ENCODE assay signal across 15 cellular contexts in genomic region chr3:55885721-55886120, GRCh38.
DNase-seq lines count a peak whose midpoint lies in the region; ATAC-seq and TF ChIP-seq lines count a peak whose summit lies in the region.
"Had no signal": no experiment of that assay in that cellular context is flagged by ENCODE, and none has a peak within 500 bp of the region (broad histone marks: within the 10 kb centered on the region; RNA-seq: fewer than 3 reads in every experiment).

No MANE protein-coding gene starts in this region.

- TF ChIP-seq CTCF in MCF 10A (IDR thresholded peaks at IDR 0.05; ENCODE audit: unreplicated experiment) (peak; percentile 25), breast epithelium (IDR thresholded peaks at IDR 0.05) (no peak), fibroblast of villous mesenchyme (IDR thresholded peaks at IDR 0.05; ENCODE audit: insufficient read depth, low read depth, low read length) (peak; percentile 35)

- H3K9me3 Mint-ChIP-seq in MCF 10A (ENCODE audit: unreplicated experiment): no peaks in the 10 kb centered on the region
- H3K9me3 Mint-ChIP-seq: activated CD4-positive, alpha-beta memory T cell treated with anti-CD3 and anti-CD28 coated beads for 36 hours; activated naive CD4-positive, alpha-beta T cell treated with anti-CD3 and anti-CD28 coated beads for 36 hours; IgD-negative memory B cell had no signal

- DNase-seq in MCF 10A (ENCODE audit: unreplicated experiment) (peak; percentile 90), breast epithelium (ENCODE audit: low spot score in 2 of 2) (no peak), SJSA1 (ENCODE audit: low read depth in 1 of 2, low spot score in 2 of 2) (peak; percentile 47 to 52), fibroblast of villous mesenchyme (ENCODE audit: low read depth) (peak; percentile 85), NCI-H1436 (lab: John Stamatoyannopoulos, UW) (no peak), C1 segment of cervical spinal cord (lab: John Stamatoyannopoulos, UW) (no peak)
- DNase-seq in activated CD8-positive, alpha-beta memory T cell treated with anti-CD3 and anti-CD28 coated beads, Interleukin-2, amount 50 U/mL, for 4 hours: no peak
- DNase-seq: activated CD4-positive, alpha-beta memory T cell treated with anti-CD3 and anti-CD28 coated beads for 36 hours; activated naive CD4-positive, alpha-beta T cell treated with anti-CD3 and anti-CD28 coated beads for 36 hours; left ventricle myocardium superior; NCI-H510A had no signal

- peaks cover 20% of the 10 kb centered on the region for H3K4me1 Mint-ChIP-seq in MCF 10A (ENCODE audit: insufficient read depth, unreplicated experiment)
- H3K4me1 Mint-ChIP-seq: IgD-negative memory B cell had no signal

- H3K9me3 ChIP-seq in breast epithelium (no peaks in the 10 kb centered on the region), SJSA1 (replicated peaks) (no peaks in the 10 kb centered on the region)
- H3K9me3 ChIP-seq: BLaER1 had no signal

- ATAC-seq in GM18505 (IDR thresholded peaks at IDR 0.05; ENCODE audit: unreplicated experiment): no peak
- ATAC-seq: left ventricle myocardium superior had no signal

- peak overlapping the region; percentile 17 for H3K4me3 Mint-ChIP-seq in MCF 10A (ENCODE audit: unreplicated experiment)
- H3K4me3 Mint-ChIP-seq: activated CD4-positive, alpha-beta memory T cell treated with anti-CD3 and anti-CD28 coated beads for 36 hours; activated naive CD4-positive, alpha-beta T cell treated with anti-CD3 and anti-CD28 coated beads for 36 hours; IgD-negative memory B cell had no signal

- no peak overlapping the region for H3K27ac ChIP-seq in breast epithelium
- H3K27ac ChIP-seq in SJSA1: peak overlapping the region; percentile 10; the same call in 1 of the 2 replicates
- H3K27ac ChIP-seq: BLaER1, parathyroid adenoma had no signal

- TF ChIP-seq POLR2A in breast epithelium (IDR thresholded peaks at IDR 0.05) (no peak), GM18505 (IDR thresholded peaks at IDR 0.05; ENCODE audit: borderline replicate concordance, extremely low read depth, insufficient read depth, insufficient read length) (no peak)

- CTCF ChIA-PET in MCF 10A (lab: Yijun Ruan, JAX): interaction anchor here (0.6 to 1.4 kb wide), 4 partner anchors 11 to 172 kb away, joined by 3 to 6 read pairs (median 4); no protein-coding TSS in a partner anchor

- H3K4me1 ChIP-seq in breast epithelium (no peaks in the 10 kb centered on the region), SJSA1 (replicated peaks) (peaks cover 34% of the 10 kb centered on the region)
- H3K4me1 ChIP-seq: BLaER1, parathyroid adenoma had no signal

- H3K36me3 ChIP-seq in breast epithelium (no peaks in the 10 kb centered on the region), SJSA1 (no peaks in the 10 kb centered on the region)
- H3K36me3 ChIP-seq: BLaER1 had no signal

- no peaks in the 10 kb centered on the region for H3K27me3 Mint-ChIP-seq in MCF 10A (ENCODE audit: insufficient read depth, unreplicated experiment)
- H3K27me3 Mint-ChIP-seq: activated CD4-positive, alpha-beta memory T cell treated with anti-CD3 and anti-CD28 coated beads for 36 hours; IgD-negative memory B cell had no signal

- POLR2A ChIA-PET in MCF 10A (lab: Yijun Ruan, JAX): interaction anchor here (0.6 to 1.3 kb wide), 2 partner anchors 37 to 72 kb away, joined by 3 to 4 read pairs; no protein-coding TSS in a partner anchor

- intact Hi-C loops in MCF 10A (cut with micrococcal nuclease) (loop anchor here (10.0 kb wide), 1 partner anchor 249 kb away; no protein-coding TSS in a partner anchor), breast epithelium (cut with DNase I; ENCODE audit: low total_unique reads) (no loop called here)

- no peaks in the 10 kb centered on the region for H3K36me3 Mint-ChIP-seq in MCF 10A (ENCODE audit: insufficient read depth, unreplicated experiment)
- H3K36me3 Mint-ChIP-seq: activated CD4-positive, alpha-beta memory T cell treated with anti-CD3 and anti-CD28 coated beads for 36 hours; IgD-negative memory B cell had no signal

- no TSS peak for BruUV-seq in MCF 10A (replicated peaks; lab: Mats Ljungman, UMichigan)

- H3K4me3 ChIP-seq in breast epithelium (no peak overlapping the region), SJSA1 (no peak overlapping the region), fibroblast of villous mesenchyme (ENCODE audit: low read depth, low read length) (no peak overlapping the region)
- H3K4me3 ChIP-seq: BLaER1 had no signal

- peak overlapping the region; percentile 89 for H3K27ac Mint-ChIP-seq in MCF 10A (ENCODE audit: low read depth, unreplicated experiment)
- H3K27ac Mint-ChIP-seq: activated CD4-positive, alpha-beta memory T cell treated with anti-CD3 and anti-CD28 coated beads for 36 hours; activated naive CD4-positive, alpha-beta T cell treated with anti-CD3 and anti-CD28 coated beads for 36 hours; IgD-negative memory B cell had no signal

- H3K27me3 ChIP-seq in breast epithelium (no peaks in the 10 kb centered on the region), SJSA1 (replicated peaks) (no peaks in the 10 kb centered on the region)
- H3K27me3 ChIP-seq: BLaER1 had no signal

Comparison
In these comparisons a context has a peak if more than half of its experiments do, and no peak if none do; other contexts are left out.
1. DNase-seq: peak in MCF 10A (single experiment), SJSA1 (2 of 2) and fibroblast of villous mesenchyme (single experiment); none in breast epithelium (0 of 2), NCI-H1436 (single experiment), activated CD8-positive, alpha-beta memory T cell treated with anti-CD3 and anti-CD28 coated beads, Interleukin-2, amount 50 U/mL, for 4 hours (single experiment) and C1 segment of cervical spinal cord (0 of 14).
2. CTCF ChIP-seq: peak in MCF 10A (single experiment) and fibroblast of villous mesenchyme (single experiment); none in breast epithelium (0 of 3).